Comparison of ENCODE assay signal across 1 cellular context in genomic region chr3:194101592-194102432, GRCh38.
TF ChIP-seq lines count a peak whose summit lies in the region.

No MANE protein-coding gene starts in this region.

TF ChIP-seq in HepG2, 621 proteins besides CTCF, POLR2A, EP300 and RAD21 (continued from another document and continues in another):
- no peak; the same call in 1 of the 2 replicates for TF ChIP-seq ZNF710 (CRISPR knock-in tag; IDR thresholded peaks at IDR 0.05; ENCODE audit: borderline replicate concordance)
- TF ChIP-seq ZNF513 (CRISPR knock-in tag; conservative IDR thresholded peaks at IDR 0.05) = no peak
- no peak for TF ChIP-seq GTF2F1 (IDR thresholded peaks at IDR 0.05; ENCODE audit: low read length)
- peak; percentile 85; the same call in 1 of the 2 replicates for TF ChIP-seq ZNF276 (CRISPR knock-in tag; IDR thresholded peaks at IDR 0.05; ENCODE audit: low read depth)
- no peak for TF ChIP-seq ASH2L (IDR thresholded peaks at IDR 0.05; ENCODE audit: insufficient read length, low read depth, low read length)
- peak; percentile 57; the same call in 1 of the 2 replicates for TF ChIP-seq HOMEZ (CRISPR knock-in tag; IDR thresholded peaks at IDR 0.05; ENCODE audit: low read depth)
- TF ChIP-seq ZNF484 (CRISPR knock-in tag; IDR thresholded peaks at IDR 0.05; ENCODE audit: borderline replicate concordance, low read depth) = no peak
- TF ChIP-seq HOXA3 (CRISPR knock-in tag; IDR thresholded peaks at IDR 0.05) = peak; percentile 56; the same call in 1 of the 2 replicates
- TF ChIP-seq ZNF20 (CRISPR knock-in tag; IDR thresholded peaks at IDR 0.05) = no peak
- no peak for TF ChIP-seq SIN3B (IDR thresholded peaks at IDR 0.05; ENCODE audit: low read length)
- TF ChIP-seq ZNF83 (CRISPR knock-in tag; IDR thresholded peaks at IDR 0.05; ENCODE audit: borderline replicate concordance) = no peak
- peak; percentile 15; the same call in 1 of the 2 replicates for TF ChIP-seq SMC3 (IDR thresholded peaks at IDR 0.05; ENCODE audit: low read length)
- TF ChIP-seq ZFP37 (CRISPR knock-in tag; IDR thresholded peaks at IDR 0.05; ENCODE audit: borderline replicate concordance) = no peak
- no peak for TF ChIP-seq RBAK (CRISPR knock-in tag; IDR thresholded peaks at IDR 0.05)
- no peak for TF ChIP-seq ZZZ3 (CRISPR knock-in tag; IDR thresholded peaks at IDR 0.05; ENCODE audit: borderline replicate concordance)
- no peak for TF ChIP-seq CHD4 (IDR thresholded peaks at IDR 0.05; ENCODE audit: borderline replicate concordance, low read length)
- TF ChIP-seq ZSCAN22 (CRISPR knock-in tag; IDR thresholded peaks at IDR 0.05) = peak; percentile 68; the same call in 1 of the 2 replicates
- TF ChIP-seq MLXIP (CRISPR knock-in tag; IDR thresholded peaks at IDR 0.05; ENCODE audit: borderline replicate concordance) = no peak
- peak; percentile 64 for TF ChIP-seq ELF3 (CRISPR knock-in tag; IDR thresholded peaks at IDR 0.05)
- TF ChIP-seq ATF6 (CRISPR knock-in tag; conservative IDR thresholded peaks at IDR 0.05) = no peak; the same call in 1 of the 2 replicates
- no peak; the same call in 1 of the 2 replicates for TF ChIP-seq NR1H2 (CRISPR knock-in tag; IDR thresholded peaks at IDR 0.05; ENCODE audit: borderline replicate concordance, low read depth)
- TF ChIP-seq FIP1L1 (IDR thresholded peaks at IDR 0.05; ENCODE audit: borderline replicate concordance, insufficient read depth, low read depth, low read length) = no peak
- no peak; the same call in 1 of the 2 replicates for TF ChIP-seq ZNF264 (CRISPR knock-in tag; IDR thresholded peaks at IDR 0.05)
- TF ChIP-seq CC2D1A (CRISPR knock-in tag; IDR thresholded peaks at IDR 0.05) = no peak
- no peak; the same call in 1 of the 2 replicates for TF ChIP-seq SKIL (CRISPR knock-in tag; IDR thresholded peaks at IDR 0.05; ENCODE audit: borderline replicate concordance)
- TF ChIP-seq ONECUT2 (CRISPR knock-in tag; IDR thresholded peaks at IDR 0.05) = no peak
- TF ChIP-seq HIC2 (CRISPR knock-in tag; IDR thresholded peaks at IDR 0.05; ENCODE audit: low read depth) = no peak
- TF ChIP-seq CHCHD3 (CRISPR knock-in tag; IDR thresholded peaks at IDR 0.05) = no peak
- TF ChIP-seq NFE2L1 (CRISPR knock-in tag; IDR thresholded peaks at IDR 0.05; ENCODE audit: borderline replicate concordance) = no peak
- no peak for TF ChIP-seq ZNF350 (CRISPR knock-in tag; IDR thresholded peaks at IDR 0.05; ENCODE audit: borderline replicate concordance, low read depth)
- no peak for TF ChIP-seq SAFB2 (CRISPR knock-in tag; IDR thresholded peaks at IDR 0.05; ENCODE audit: borderline replicate concordance, low read depth)
- peak; percentile 38; the same call in 1 of the 2 replicates for TF ChIP-seq PHF8 (CRISPR knock-in tag; IDR thresholded peaks at IDR 0.05)
- TF ChIP-seq ZBED4 (CRISPR knock-in tag; IDR thresholded peaks at IDR 0.05; ENCODE audit: borderline replicate concordance) = peak; percentile 69; the same call in 1 of the 2 replicates
- no peak; the same call in 1 of the 2 replicates for TF ChIP-seq SP4 (CRISPR knock-in tag; IDR thresholded peaks at IDR 0.05)
- TF ChIP-seq MAX (IDR thresholded peaks at IDR 0.05) = no peak; the same call in 1 of the 2 replicates
- TF ChIP-seq KLF13 (CRISPR knock-in tag; IDR thresholded peaks at IDR 0.05) = no peak
- no peak for TF ChIP-seq ARID2 (CRISPR knock-in tag; IDR thresholded peaks at IDR 0.05; ENCODE audit: borderline replicate concordance)
- no peak for TF ChIP-seq KDM5A (IDR thresholded peaks at IDR 0.05; ENCODE audit: borderline replicate concordance, low read length)
